ENCODE assay signal across 1 cellular context in genomic region chr12:56334490-56334793, GRCh38.
TF ChIP-seq lines count a peak whose summit lies in the region.

No MANE protein-coding gene starts in this region.

TF ChIP-seq in K562, 482 proteins besides CTCF, POLR2A, EP300 and RAD21:
- peak; percentile 82 for TF ChIP-seq AFF4 (CRISPR knock-in tag; IDR thresholded peaks at IDR 0.05)
- TF ChIP-seq KLF6 (CRISPR knock-in tag; IDR thresholded peaks at IDR 0.05; ENCODE audit: borderline replicate concordance) = 0 out of 2 replicates have a peak, but pooled peaks have one; percentile 15
- 0 out of 2 replicates have a peak, but pooled peaks have one; percentile 4 for TF ChIP-seq POLR2AphosphoS5 (IDR thresholded peaks at IDR 0.05; ENCODE audit: control insufficient read depth, insufficient read depth, low read depth, low read length)
- TF ChIP-seq ATF4 (CRISPR knock-in tag; IDR thresholded peaks at IDR 0.05) = peak; percentile 39; the same call in 1 of the 2 replicates
- 0 out of 2 replicates have a peak, but pooled peaks have one; percentile 1 for TF ChIP-seq ZNF395 (CRISPR knock-in tag; IDR thresholded peaks at IDR 0.05)
- no peak for TF ChIP-seq TCF7 (IDR thresholded peaks at IDR 0.05; ENCODE audit: borderline replicate concordance)
- 0 out of 2 replicates have a peak, but pooled peaks have one; percentile 21 for TF ChIP-seq ZNF354B (CRISPR knock-in tag; IDR thresholded peaks at IDR 0.05)
- 0 out of 2 replicates have a peak, but pooled peaks have one; percentile 80 for TF ChIP-seq ELK3 (CRISPR knock-in tag; IDR thresholded peaks at IDR 0.05)
- TF ChIP-seq TRIM25 (IDR thresholded peaks at IDR 0.05; ENCODE audit: borderline replicate concordance) = no peak
- TF ChIP-seq MLX (CRISPR knock-in tag; conservative IDR thresholded peaks at IDR 0.05) = peak in 1 of 2 experiments; percentile 82; a peak in 1 of 4 replicates
- peak; percentile 57; the same call in 1 of the 2 replicates for TF ChIP-seq ZNF696 (CRISPR knock-in tag; conservative IDR thresholded peaks at IDR 0.05)
- TF ChIP-seq NFRKB (IDR thresholded peaks at IDR 0.05; ENCODE audit: low read depth) = 0 out of 2 replicates have a peak, but pooled peaks have one; percentile 9
- 0 out of 2 replicates have a peak, but pooled peaks have one; percentile 53 for TF ChIP-seq RHOXF2B (CRISPR knock-in tag; conservative IDR thresholded peaks at IDR 0.05)
- TF ChIP-seq ZNF695 (CRISPR knock-in tag; IDR thresholded peaks at IDR 0.05) = no peak
- 0 out of 2 replicates have a peak, but pooled peaks have one; percentile 74 for TF ChIP-seq ERF (CRISPR knock-in tag; IDR thresholded peaks at IDR 0.05)
- peak in 1 of 2 experiments; percentile 28; a peak in 1 of 4 replicates for TF ChIP-seq SRF (CRISPR knock-in tag; IDR thresholded peaks at IDR 0.05)
- TF ChIP-seq HBP1 (CRISPR knock-in tag; IDR thresholded peaks at IDR 0.05) = peak; percentile 87
- TF ChIP-seq ILF3 (IDR thresholded peaks at IDR 0.05; ENCODE audit: borderline replicate concordance) = 0 out of 2 replicates have a peak, but pooled peaks have one; percentile 43
- peak; percentile 60; the same call in 1 of the 2 replicates for TF ChIP-seq ZNF57 (CRISPR knock-in tag; IDR thresholded peaks at IDR 0.05)
- TF ChIP-seq MXI1 (IDR thresholded peaks at IDR 0.05; ENCODE audit: low read depth, low read length) = no peak
- no peak for TF ChIP-seq ZNF586 (CRISPR knock-in tag; conservative IDR thresholded peaks at IDR 0.05)
- no peak for TF ChIP-seq TEAD2 (tag; IDR thresholded peaks at IDR 0.05)
- 0 out of 2 replicates have a peak, but pooled peaks have one; percentile 31 for TF ChIP-seq NR2F6 (CRISPR knock-in tag; IDR thresholded peaks at IDR 0.05)
- TF ChIP-seq ELF4 (CRISPR knock-in tag; IDR thresholded peaks at IDR 0.05) = 0 out of 2 replicates have a peak, but pooled peaks have one; percentile 50
- no peak for TF ChIP-seq PBX2 (CRISPR knock-in tag; IDR thresholded peaks at IDR 0.05; ENCODE audit: low read depth)
- TF ChIP-seq PBX2 (tag; conservative IDR thresholded peaks at IDR 0.05; ENCODE audit: low read depth) = no peak
TF ChIP-seq in K562: peak in this region for 18.
